ENCODE assay signal across 8 cellular contexts in genomic region chr1:29698033-29698432, GRCh38.
A peak's percentile ranks its signal among the peaks of the same experiment; 100 is the strongest.
DNase-seq lines count a peak whose midpoint lies in the region; ATAC-seq and TF ChIP-seq lines count a peak whose summit lies in the region.

No MANE protein-coding gene starts in this region.

- TF ChIP-seq POLR2A in esophagus squamous epithelium (IDR thresholded peaks at IDR 0.05) = no peak
- TF ChIP-seq POLR2A in testis (IDR thresholded peaks at IDR 0.05) = no peak

- H3K9me3 ChIP-seq in OCI-LY7 (ENCODE audit: low read length) (no peaks in the 10 kb centered on the region), esophagus squamous epithelium (no peaks in the 10 kb centered on the region), testis (no peaks in the 10 kb centered on the region)

- H3K4me3 ChIP-seq in OCI-LY7 (ENCODE audit: low read depth, low read length, poor library complexity, severe bottlenecking) = no peak overlapping the region
- H3K4me3 ChIP-seq in esophagus squamous epithelium = no peak overlapping the region
- no peak overlapping the region for H3K4me3 ChIP-seq in testis

- CTCF ChIA-PET in OCI-LY7 (lab: Charles Lee; ENCODE audit: unreplicated experiment) = interaction anchor here (0.6 kb wide), 1 partner anchor 13 kb away, joined by 4 read pairs; no protein-coding TSS in a partner anchor

- no peaks in the 10 kb centered on the region for H3K36me3 ChIP-seq in OCI-LY7 (ENCODE audit: insufficient read depth, low read length)
- no peaks in the 10 kb centered on the region for H3K36me3 ChIP-seq in esophagus squamous epithelium
- no peaks in the 10 kb centered on the region for H3K36me3 ChIP-seq in testis (ENCODE audit: low read depth, missing control alignments)

- H3K4me2 ChIP-seq in OCI-LY7 (ENCODE audit: low read length) = no peak overlapping the region

- TF ChIP-seq CTCF in OCI-LY7 (conservative IDR thresholded peaks at IDR 0.05; ENCODE audit: low read length) = 0 out of 2 replicates have a peak, but pooled peaks have one; percentile 13
- TF ChIP-seq CTCF in esophagus squamous epithelium (IDR thresholded peaks at IDR 0.05) = peak in 4 of 6 experiments; percentile 15 to 61 (median 32)
- TF ChIP-seq CTCF in testis (IDR thresholded peaks at IDR 0.05) = peak in 2 of 3 experiments; percentile 20

- intact Hi-C loops in OCI-LY7 (cut with micrococcal nuclease; ENCODE audit: unreplicated experiment) = no loop called here
- intact Hi-C loops in esophagus squamous epithelium (cut with DNase I) = no loop called here
- intact Hi-C loops in testis (cut with DNase I; ENCODE audit: low total_unique reads) = no loop called here

- H3K27me3 ChIP-seq in esophagus squamous epithelium (peaks cover 0 to 63% (median 0%) of the 10 kb centered on the region in 4 donors), testis (no peaks in the 10 kb centered on the region)

- no peak overlapping the region for H2AFZ ChIP-seq in OCI-LY7 (ENCODE audit: low read length)

- no peaks in the 10 kb centered on the region for H3K79me2 ChIP-seq in OCI-LY7 (ENCODE audit: insufficient read depth, low read depth, low read length)

- BruUV-seq in OCI-LY7 (replicated peaks; lab: Mats Ljungman, UMichigan) = no TSS peak

- H3K4me1 ChIP-seq in OCI-LY7 (ENCODE audit: insufficient read depth, low read length, poor library complexity, severe bottlenecking) = no peaks in the 10 kb centered on the region
- H3K4me1 ChIP-seq in esophagus squamous epithelium = no peaks in the 10 kb centered on the region
- H3K4me1 ChIP-seq in testis = no peaks in the 10 kb centered on the region

- ATAC-seq in GM18909 (IDR thresholded peaks at IDR 0.05; ENCODE audit: poor library complexity, unreplicated experiment) (no peak), GM19035 (IDR thresholded peaks at IDR 0.05; ENCODE audit: unreplicated experiment) (no peak)

- whole genome bisulfite sequencing in esophagus squamous epithelium, 2 donors = 20% methylated on average over 4 of the region's 7 CpGs; no CpG with 5 or more reads in 1 of the 2 donors
- 50 to 66% methylated on average over 5 to 7 of the region's 7 CpGs for WGBS in testis, 2 donors

- H3K27ac ChIP-seq in OCI-LY7 (ENCODE audit: low read depth, low read length, poor library complexity, severe bottlenecking) = no peak overlapping the region
- H3K27ac ChIP-seq in esophagus squamous epithelium = no peak overlapping the region
- no peak overlapping the region for H3K27ac ChIP-seq in testis

- H4K20me1 ChIP-seq in OCI-LY7 (ENCODE audit: insufficient read depth, low read length) = no peaks in the 10 kb centered on the region

- POLR2A ChIA-PET in OCI-LY7 (lab: Charles Lee) = no interaction called here

- peak; percentile 18 for DNase-seq in activated CD4-positive, alpha-beta T cell treated with anti-CD3 and anti-CD28 coated beads for 48 hours
- no peak for DNase-seq in activated CD4-positive, alpha-beta T cell treated with anti-CD3 and anti-CD28 coated beads for 4 hours
- DNase-seq in OCI-LY7 (ENCODE audit: low spot score) (no peak), esophagus squamous epithelium (lab: John Stamatoyannopoulos, UW) (no peak), testis (no peak)
- no peak for DNase-seq in stimulated activated CD4-positive, alpha-beta T cell treated with anti-CD3 and anti-CD28 coated beads, Interleukin-12 subunit alpha, Interleukin-12 subunit beta, amount 100 ng/mL, for 4 hours

- no peaks in the 10 kb centered on the region for H3K9me2 ChIP-seq in OCI-LY7 (ENCODE audit: insufficient read depth, low read length)
